ENCODE assay signal across 16 cellular contexts in genomic region chr6:19849736-19850135, GRCh38. TPM values are rescaled to one million over a fixed set of nuclear protein-coding genes. Genes with fewer than 3 reads are reported as not detected.
DNase-seq lines count a peak whose midpoint lies in the region; ATAC-seq and TF ChIP-seq lines count a peak whose summit lies in the region.
"Had no signal": no experiment of that assay in that cellular context is flagged by ENCODE, and none has a peak within 500 bp of the region (broad histone marks: within the 10 kb centered on the region; RNA-seq: fewer than 3 reads in every experiment).

No MANE protein-coding gene starts in this region.

- H3K56ac ChIP-seq in mesendoderm (ENCODE audit: low read length), result no peak overlapping the region

- no peak overlapping the region for H3K4me2 ChIP-seq in mesendoderm (ENCODE audit: low read length)

- H3K27ac ChIP-seq in right atrium auricular region, result peak overlapping the region; percentile 19 to 42
- no peak overlapping the region for H3K27ac ChIP-seq in heart left ventricle
- H3K27ac ChIP-seq in Panc1 (ENCODE audit: low read length), result peak overlapping the region; percentile 2; the same call in 1 of the 2 replicates
- H3K27ac ChIP-seq in mesendoderm (ENCODE audit: low read depth, low read length), result no peak overlapping the region
- H3K27ac ChIP-seq in aorta (ENCODE audit: low read depth in 1 of 2, low read length in 2 of 2), result peak overlapping the region; percentile 82 to 95
- H3K27ac ChIP-seq: SJCRH30 had no signal

- 88 to 93% (median 89%) methylated on average over 4 of the region's 4 CpGs for WGBS in heart left ventricle, 4 donors
- no CpG with 5 or more reads among the region's 4 CpGs for WGBS in mesendoderm (ENCODE audit: extremely low coverage, insufficient coverage, low lambda C conversion rate)
- WGBS in aorta, 2 donors, result 10 to 17% methylated on average over 4 of the region's 4 CpGs

- H3K4me1 ChIP-seq in right atrium auricular region (peaks cover 0 to 6% of the 10 kb centered on the region in 2 donors), heart left ventricle (peaks cover 0 to 9% (median 2%) of the 10 kb centered on the region in 12 donors), Panc1 (ENCODE audit: control insufficient read depth, insufficient read depth, low read length) (peaks cover 18% of the 10 kb centered on the region), mesendoderm (ENCODE audit: control insufficient read depth, low read depth, low read length) (peaks cover 3% of the 10 kb centered on the region), aorta (ENCODE audit: control insufficient read depth in 1 of 2, insufficient read depth in 2 of 2, low read length in 2 of 2) (peaks cover 5 to 13% of the 10 kb centered on the region in 2 donors)
- H3K4me1 ChIP-seq: SJCRH30 had no signal

- POLR2A ChIA-PET in Panc1 (lab: Charles Lee), result no interaction called here

- ATAC-seq in heart left ventricle (no peak), Panc1 (no peak), aorta (ENCODE audit: low FRiP score) (no peak), left colon (no peak)
- ATAC-seq: K562 had no signal

- in situ Hi-C loops in Panc1 (cut with HindIII; ENCODE audit: low pct_unique_long_range_greater_than_20kb, low sequenced_read_pairs), result no loop called here

- no peak for DNase-seq in right atrium auricular region (ENCODE audit: low spot score)
- DNase-seq in heart left ventricle, result no peak
- no peak for DNase-seq in Panc1 (ENCODE audit: low read depth, low spot score)
- no peak for DNase-seq in mesendoderm
- DNase-seq in aorta, result no peak
- no peak for DNase-seq in left colon
- no peak for DNase-seq in NCI-H1436 treated with DMSO at 0.1 percent for 48 hours (lab: John Stamatoyannopoulos, UW)
- DNase-seq in HuH-7.5 (ENCODE audit: low spot score), result no peak
- DNase-seq: AML-193, Calu3, NCI-H1048, NCI-H2171, NCI-H446 treated with DMSO at 0.1 percent for 48 hours, NCI-H774, SJCRH30 had no signal

- H3K23ac ChIP-seq in mesendoderm (ENCODE audit: low read length), result no peak overlapping the region

- H2AK5ac ChIP-seq in mesendoderm (ENCODE audit: low read length), result no peak overlapping the region

- CTCF ChIA-PET in Panc1 (lab: Charles Lee), result no interaction called here

- no peaks in the 10 kb centered on the region for H3K79me2 ChIP-seq in mesendoderm (ENCODE audit: control insufficient read depth, insufficient read depth, low read length)

- H3K27me3 ChIP-seq in right atrium auricular region, result no peaks in the 10 kb centered on the region
- peaks cover 0 to 2% (median 0%) of the 10 kb centered on the region in 9 donors for H3K27me3 ChIP-seq in heart left ventricle
- no peaks in the 10 kb centered on the region for H3K27me3 ChIP-seq in Panc1 (ENCODE audit: control insufficient read depth, insufficient read depth, low read length)
- H3K27me3 ChIP-seq in mesendoderm (ENCODE audit: insufficient read depth, low read length, poor library complexity), result no peaks in the 10 kb centered on the region
- H3K27me3 ChIP-seq in aorta (ENCODE audit: control insufficient read depth in 1 of 2, insufficient read depth in 2 of 2, low read length in 1 of 2), result no peaks in the 10 kb centered on the region
- H3K27me3 ChIP-seq: SJCRH30 had no signal

- no peak overlapping the region for H2BK5ac ChIP-seq in mesendoderm (ENCODE audit: low read length)

- no peak overlapping the region for H3K9ac ChIP-seq in mesendoderm (ENCODE audit: low read length)

- BruUV-seq in Panc1 (replicated peaks; lab: Mats Ljungman, UMichigan), result no TSS peak

- no peak overlapping the region for H2BK15ac ChIP-seq in mesendoderm (replicated peaks; ENCODE audit: low read depth)

- H3K36me3 ChIP-seq in right atrium auricular region (no peaks in the 10 kb centered on the region), heart left ventricle (no peaks in the 10 kb centered on the region), Panc1 (ENCODE audit: control insufficient read depth, insufficient read depth, low read length) (no peaks in the 10 kb centered on the region), mesendoderm (ENCODE audit: control insufficient read depth, insufficient read depth, low read length) (no peaks in the 10 kb centered on the region), aorta (ENCODE audit: control insufficient read depth in 1 of 2, insufficient read depth in 2 of 2, low read length in 1 of 2) (peaks cover 0 to 1% of the 10 kb centered on the region in 2 donors)
- H3K36me3 ChIP-seq: SJCRH30 had no signal

- intact Hi-C loops in heart left ventricle (cut with DNase I), result loop anchor here (5.0 to 10.0 kb wide), 12 partner anchors 37 to 1257 kb away; no protein-coding TSS in a partner anchor
- intact Hi-C loops in Panc1 (cut with micrococcal nuclease; ENCODE audit: unreplicated experiment), result loop anchor here (5.0 to 10.0 kb wide), 3 partner anchors 827 to 1255 kb away; no protein-coding TSS in a partner anchor
- intact Hi-C loops in aorta (cut with DNase I), result loop anchor here (2.0 to 10.0 kb wide), 8 partner anchors 37 to 1105 kb away; no protein-coding TSS in a partner anchor
- intact Hi-C loops in left colon (cut with DNase I, micrococcal nuclease), result loop anchor here in 1 of 2 donors (5.0 to 10.0 kb wide), 2 partner anchors 1102 to 1255 kb away; no protein-coding TSS in a partner anchor

- H3K9me3 ChIP-seq in right atrium auricular region, result no peaks in the 10 kb centered on the region
- no peaks in the 10 kb centered on the region for H3K9me3 ChIP-seq in heart left ventricle
- H3K9me3 ChIP-seq in Panc1 (ENCODE audit: control insufficient read depth, insufficient read depth, low read depth, low read length), result no peaks in the 10 kb centered on the region
- no peaks in the 10 kb centered on the region for H3K9me3 ChIP-seq in aorta (ENCODE audit: control insufficient read depth, low read length)
- H3K9me3 ChIP-seq: SJCRH30 had no signal

- no peak overlapping the region for H4K5ac ChIP-seq in mesendoderm (ENCODE audit: low read length)

- H3K18ac ChIP-seq in mesendoderm (ENCODE audit: low read length), result peak overlapping the region; percentile 75

- TF ChIP-seq CTCF in right atrium auricular region (IDR thresholded peaks at IDR 0.05), result no peak
- no peak for TF ChIP-seq CTCF in heart left ventricle (IDR thresholded peaks at IDR 0.05)
- TF ChIP-seq CTCF in Panc1 (IDR thresholded peaks at IDR 0.05), result no peak

- H2BK120ac ChIP-seq in mesendoderm (ENCODE audit: low read depth, low read length), result peak overlapping the region; percentile 28

- peak overlapping the region; percentile 16 for H3K4ac ChIP-seq in mesendoderm (ENCODE audit: low read depth, low read length)

- no peak for TF ChIP-seq POLR2A in heart left ventricle (IDR thresholded peaks at IDR 0.05)

- no peak overlapping the region for H3K4me3 ChIP-seq in right atrium auricular region
- H3K4me3 ChIP-seq in heart left ventricle, result no peak overlapping the region
- H3K4me3 ChIP-seq in Panc1 (ENCODE audit: low read depth in 2 of 2, low read length in 2 of 2), result no peak overlapping the region
- H3K4me3 ChIP-seq in mesendoderm (ENCODE audit: low read length), result no peak overlapping the region
- H3K4me3 ChIP-seq in aorta (ENCODE audit: low read length in 2 of 2), result peak overlapping the region in 1 of 2 donors; percentile 14
- H3K4me3 ChIP-seq: K562, SJCRH30 had no signal

- H4K8ac ChIP-seq in mesendoderm (ENCODE audit: low read depth, low read length), result no peak overlapping the region

- no peaks in the 10 kb centered on the region for H3K79me1 ChIP-seq in mesendoderm (ENCODE audit: low read length)

RNA-seq across cellular contexts. Expression of gene ID4, which starts 12.6 kb away (rescaled TPM):
- total RNA-seq in right atrium auricular region (10 to 100 TPM; 19.0 to 83.2 TPM), heart left ventricle (10 to 100 TPM in 1 of 9 donors, 1 to 10 TPM in 8; 1.5 to 29.6 (median 2.7) TPM), Panc1 (2021; ENCODE audit: unreplicated experiment) (0.10 TPM), aorta (100 to 1,000 TPM in 1 of 2 donors, 10 to 100 TPM in 1; 85.1 to 111 TPM), left colon (1 to 10 TPM; 2.8 to 7.1 TPM)
- polyA plus RNA-seq in heart left ventricle (1 to 10 TPM; 3.7 to 5.9 TPM), aorta (100 to 1,000 TPM in 1 of 2 donors, 10 to 100 TPM in 1; 58.6 to 247 TPM)
- polyA plus RNA-seq in Panc1 (2012; ENCODE audit: insufficient read length), result 0.12 TPM
- 21.2 TPM for polyA plus RNA-seq in mesendoderm (2013, experiment 1 of 2)
- 20.1 TPM for polyA plus RNA-seq in mesendoderm (2013, experiment 2 of 2)
- total RNA-seq: K562 had no signal
- polyA plus RNA-seq: K562 had no signal

Comparison
In these comparisons a context has a peak if more than half of its experiments do, and no peak if none do; other contexts are left out.
1. H3K27ac ChIP-seq: peak in right atrium auricular region (2 of 2), Panc1 (single experiment) and aorta (2 of 2); none in heart left ventricle (0 of 12) and mesendoderm (single experiment).